In genomic region chr6:133931221-133931620, GRCh38 we compare ENCODE assay signal across 6 cellular contexts. TPM values are rescaled to one million over a fixed set of nuclear protein-coding genes. Genes with fewer than 3 reads are reported as not detected.
"Had no signal": no experiment of that assay in that cellular context is flagged by ENCODE, and none has a peak within 500 bp of the region (broad histone marks: within the 10 kb centered on the region; RNA-seq: fewer than 3 reads in every experiment).

No MANE protein-coding gene starts in this region.

RNA-seq across cellular contexts. Expression of gene TCF21, which starts 42.3 kb away (rescaled TPM):
- total RNA-seq: mammary epithelial cell; naive thymus-derived CD8-positive, alpha-beta T cell; neural crest cell; osteoblast; suprapubic skin had no signal
- polyA plus RNA-seq: immature natural killer cell; mammary epithelial cell; naive thymus-derived CD8-positive, alpha-beta T cell had no signal
